Comparison of ENCODE assay signal across 20 cellular contexts in genomic region chr11:71331631-71332030, GRCh38.
"Had no signal": no experiment of that assay in that cellular context is flagged by ENCODE, and none has a peak within 500 bp of the region (broad histone marks: within the 10 kb centered on the region; RNA-seq: fewer than 3 reads in every experiment).

No MANE protein-coding gene starts in this region.

- H3K4me3 ChIP-seq: cardiac muscle cell, colonic mucosa, heart left ventricle, right atrium auricular region, testis, tibial nerve had no signal

- H3K27me3 ChIP-seq: cardiac muscle cell, colonic mucosa, right atrium auricular region, testis, tibial nerve had no signal

- H3K36me3 ChIP-seq: cardiac muscle cell, colonic mucosa, heart left ventricle, right atrium auricular region, tibial nerve had no signal

- H3K4me3 Mint-ChIP-seq: mesothelial cell of epicardium; nephron; stimulated activated effector memory CD8-positive, alpha-beta T cell treated with anti-CD3 and anti-CD28 coated beads, Interleukin-12 subunit alpha, Interleukin-12 subunit beta, amount 100 ng/mL, for 72 hours; stimulated activated naive CD8-positive, alpha-beta T cell treated with anti-CD3 and anti-CD28 coated beads, Interleukin-15, Interleukin-2, amounts not matched to agents 100 ng/mL and 50 ng/mL, for 24 hours had no signal

- H3K4me1 ChIP-seq: colonic mucosa, heart left ventricle, right atrium auricular region, testis, tibial nerve had no signal

- DNase-seq: cerebellar nuclear complex; colonic mucosa; dermis blood vessel endothelial cell; erythroblast; foreskin melanocyte; heart left ventricle; hippocampal formation; mammary epithelial cell; small intestine; stimulated activated CD4-positive, alpha-beta T cell treated with anti-CD3 and anti-CD28 coated beads, Interleukin-2, amount 100 ng/mL, for 48 hours; stimulated activated CD8-positive, alpha-beta memory T cell treated with anti-CD3 and anti-CD28 coated beads, Interleukin-4, amount 100 ng/mL, for 48 hours; testis had no signal

- H3K4me1 Mint-ChIP-seq: mesothelial cell of epicardium; nephron; stimulated activated effector memory CD8-positive, alpha-beta T cell treated with anti-CD3 and anti-CD28 coated beads, Interleukin-12 subunit alpha, Interleukin-12 subunit beta, amount 100 ng/mL, for 72 hours had no signal

- H3K9me3 Mint-ChIP-seq: stimulated activated naive CD8-positive, alpha-beta T cell treated with anti-CD3 and anti-CD28 coated beads, Interleukin-15, Interleukin-2, amounts not matched to agents 100 ng/mL and 50 ng/mL, for 24 hours had no signal

- ATAC-seq: heart left ventricle; left lobe of liver; stimulated activated effector memory CD8-positive, alpha-beta T cell treated with anti-CD3 and anti-CD28 coated beads, Interleukin-12 subunit alpha, Interleukin-12 subunit beta, amount 100 ng/mL, for 72 hours had no signal

- H3K9me3 ChIP-seq: colonic mucosa, right atrium auricular region, testis had no signal

- H3K27ac Mint-ChIP-seq: mesothelial cell of epicardium; nephron; stimulated activated effector memory CD8-positive, alpha-beta T cell treated with anti-CD3 and anti-CD28 coated beads, Interleukin-12 subunit alpha, Interleukin-12 subunit beta, amount 100 ng/mL, for 72 hours; stimulated activated naive CD8-positive, alpha-beta T cell treated with anti-CD3 and anti-CD28 coated beads, Interleukin-15, Interleukin-2, amounts not matched to agents 100 ng/mL and 50 ng/mL, for 24 hours had no signal

- H3K27ac ChIP-seq: cardiac muscle cell, colonic mucosa, heart left ventricle, right atrium auricular region, testis, tibial nerve had no signal

- H3K36me3 Mint-ChIP-seq: mesothelial cell of epicardium; stimulated activated effector memory CD8-positive, alpha-beta T cell treated with anti-CD3 and anti-CD28 coated beads, Interleukin-12 subunit alpha, Interleukin-12 subunit beta, amount 100 ng/mL, for 72 hours had no signal
